Comparison of ENCODE assay signal across 8 cellular contexts in genomic region chr16:67546761-67547422, GRCh38. TPM values are rescaled to one million over a fixed set of nuclear protein-coding genes. Genes with fewer than 3 reads are reported as not detected.
DNase-seq lines count a peak whose midpoint lies in the region; ATAC-seq, FAIRE-seq and TF ChIP-seq lines count a peak whose summit lies in the region.

No MANE protein-coding gene starts in this region.

- POLR2A ChIA-PET in PC-3 (lab: Charles Lee; ENCODE audit: unreplicated experiment) = interaction anchor here (0.5 to 0.6 kb wide), 2 partner anchors 116 to 272 kb away, joined by 8 to 11 read pairs; partner anchors contain the start of gene HSD11B2

- BruUV-seq in PC-3 (replicated peaks; lab: Mats Ljungman, UMichigan) = no TSS peak

- TF ChIP-seq POLR2A in H54 (IDR thresholded peaks at IDR 0.05; ENCODE audit: low read depth, low read length) = no peak
- no peak for TF ChIP-seq POLR2A in testis (IDR thresholded peaks at IDR 0.05)

- H3K9ac ChIP-seq in PC-3 (ENCODE audit: low read length) = no peak overlapping the region
- no peak overlapping the region for H3K9ac ChIP-seq in neural cell (ENCODE audit: low read length)

- intact Hi-C loops in PC-3 (cut with micrococcal nuclease) (no loop called here), testis (cut with DNase I; ENCODE audit: low total_unique reads) (loop anchor here (10.0 kb wide), 1 partner anchor 98 kb away; the partner anchor contains the start of gene CARMIL2)

- TF ChIP-seq CTCF in PC-3 (conservative IDR thresholded peaks at IDR 0.05; ENCODE audit: low read depth, low read length) (peak; percentile 81), neural cell (IDR thresholded peaks at IDR 0.05; ENCODE audit: poor library complexity, severe bottlenecking) (peak; percentile 85), testis (IDR thresholded peaks at IDR 0.05) (peak; percentile 84 to 90 (median 87))

- H3K36me3 ChIP-seq in PC-3 (ENCODE audit: low read depth, low read length) (peaks cover 5% of the 10 kb centered on the region), neural cell (ENCODE audit: insufficient read depth, low read length) (peaks cover 6% of the 10 kb centered on the region), testis (ENCODE audit: low read depth, missing control alignments) (no peaks in the 10 kb centered on the region)

- H3K4me3 ChIP-seq in PC-3 (ENCODE audit: low read length) (no peak overlapping the region), neural cell (ENCODE audit: low read length) (no peak overlapping the region), testis (no peak overlapping the region)

- H2AFZ ChIP-seq in PC-3 (ENCODE audit: low read length) (no peak overlapping the region), neural cell (ENCODE audit: low read depth, low read length) (no peak overlapping the region)

- peak; percentile 50 for FAIRE-seq in H54 (lab: Jason Lieb, UNC)

- H3K9me2 ChIP-seq in PC-3 (replicated peaks; ENCODE audit: low read length) (no peaks in the 10 kb centered on the region), neural cell (ENCODE audit: insufficient read depth, low read length) (no peaks in the 10 kb centered on the region)

- ATAC-seq in PC-3 = peak; percentile 74

- DNase-seq in COLO829 (ENCODE audit: low spot score) (peak; percentile 55), H54 (ENCODE audit: insufficient read length, low spot score) (no peak), PC-3 (peak; percentile 72), fibroblast of peridontal ligament (ENCODE audit: extremely low read depth) (peak; percentile 62), testis (peak; percentile 77), cerebellar nuclear complex (lab: John Stamatoyannopoulos, UW) (no peak)
- DNase-seq in activated T-helper 1 cell treated with anti-CD3 and anti-CD28 coated beads, Interleukin-2, amount 50 U/mL, for 16 hours (ENCODE audit: low read depth in 1 of 2, low spot score in 1 of 2) = peak; percentile 56 to 60

- WGBS in testis, 2 donors = 19 to 28% methylated on average over 5 to 7 of the region's 7 CpGs

- peak; percentile 63 for TF ChIP-seq RAD21 in neural cell (conservative IDR thresholded peaks at IDR 0.05)

- H3K4me2 ChIP-seq in PC-3 (ENCODE audit: low read length) (no peak overlapping the region), neural cell (ENCODE audit: low read length) (no peak overlapping the region)

- H3F3A ChIP-seq in PC-3 (ENCODE audit: low read length, unreplicated experiment) = no peaks in the 10 kb centered on the region
- no peaks in the 10 kb centered on the region for H3F3A ChIP-seq in neural cell (ENCODE audit: insufficient read depth, low read length, poor library complexity, severe bottlenecking)

- no peaks in the 10 kb centered on the region for H3K27me3 ChIP-seq in PC-3 (ENCODE audit: low read length)
- no peaks in the 10 kb centered on the region for H3K27me3 ChIP-seq in neural cell (ENCODE audit: insufficient read depth, low read depth, low read length)
- no peaks in the 10 kb centered on the region for H3K27me3 ChIP-seq in testis

- no peak overlapping the region for H3K27ac ChIP-seq in PC-3 (ENCODE audit: low read length)
- H3K27ac ChIP-seq in neural cell (ENCODE audit: low read length) = no peak overlapping the region
- H3K27ac ChIP-seq in testis = no peak overlapping the region

- H3K9me3 ChIP-seq in PC-3 (ENCODE audit: low read length) (no peaks in the 10 kb centered on the region), neural cell (ENCODE audit: low read length) (no peaks in the 10 kb centered on the region), testis (no peaks in the 10 kb centered on the region)

- CTCF ChIA-PET in PC-3 (lab: Charles Lee) = interaction anchor here (0.5 to 1.6 kb wide), 8 partner anchors 9 to 290 kb away, joined by 3 to 19 read pairs (median 4); partner anchors contain the start of gene CTCF

- H4K20me1 ChIP-seq in PC-3 (ENCODE audit: low read length) (no peaks in the 10 kb centered on the region), neural cell (ENCODE audit: insufficient read depth) (no peaks in the 10 kb centered on the region)

- H3K79me2 ChIP-seq in PC-3 (ENCODE audit: low read length) (no peaks in the 10 kb centered on the region), neural cell (replicated peaks; ENCODE audit: insufficient read depth, low read length) (no peaks in the 10 kb centered on the region)

- no peak for TF ChIP-seq EP300 in neural cell (conservative IDR thresholded peaks at IDR 0.05; ENCODE audit: poor library complexity, severe bottlenecking)

- H3K4me1 ChIP-seq in PC-3 (ENCODE audit: insufficient read depth, low read length) (peaks cover under 1% of the 10 kb centered on the region; the same call in 1 of the 2 replicates), testis (peaks cover 11% of the 10 kb centered on the region)

TF ChIP-seq in neural cell, 6 proteins besides CTCF, POLR2A, EP300 and RAD21:
- TF ChIP-seq SMC3 (conservative IDR thresholded peaks at IDR 0.05; ENCODE audit: poor library complexity) = peak; percentile 75
- TF ChIP-seq REST (IDR thresholded peaks at IDR 0.05; ENCODE audit: borderline replicate concordance) = no peak
TF ChIP-seq in neural cell: peak in this region for 1.

RNA-seq across cellular contexts. Expression of gene CTCF, which starts 15.4 kb away (rescaled TPM):
- total RNA-seq in PC-3 (2014; rRNA removed) (30.3 and 34.7 TPM in 2 replicates), testis (10 to 100 TPM; 45.5 to 47.0 TPM)
- polyA plus RNA-seq in neural cell (40.4 and 42.8 TPM in 2 replicates), testis (ENCODE audit: insufficient read depth, low read depth, low replicate concordance) (25.9 TPM)
- 66.6 and 67.0 TPM in 2 replicates for polyA minus RNA-seq in neural cell

RNA-seq across cellular contexts. Expression of gene RIPOR1, which starts 18.3 kb away (rescaled TPM):
- total RNA-seq in PC-3 (2014; rRNA removed) = 14.8 and 30.8 TPM in 2 replicates
- 13.2 and 15.1 TPM in 2 replicates for polyA plus RNA-seq in neural cell
- 35.2 and 36.0 TPM in 2 replicates for polyA minus RNA-seq in neural cell
- total RNA-seq in testis = 100 to 1,000 TPM in 1 of 2 donors, 10 to 100 TPM in 1; 79.4 to 109 TPM
- polyA plus RNA-seq in testis (ENCODE audit: insufficient read depth, low read depth, low replicate concordance) = 36.1 TPM

Comparison
In these comparisons a context has a peak if more than half of its experiments do, and no peak if none do; other contexts are left out.
1. DNase-seq: peak in COLO829 (single experiment), PC-3 (single experiment), activated T-helper 1 cell treated with anti-CD3 and anti-CD28 coated beads, Interleukin-2, amount 50 U/mL, for 16 hours (2 of 2), fibroblast of peridontal ligament (single experiment) and testis (single experiment); none in H54 (single experiment) and cerebellar nuclear complex (0 of 2).
2. Peak in every context shown above with its lines, with median percentiles within 50 percentile points of each other: CTCF ChIP-seq.